Comparison of ENCODE assay signal across 1 cellular context in genomic region chr22:36481393-36482168, GRCh38.
TF ChIP-seq lines count a peak whose summit lies in the region.

A gene with protein sequence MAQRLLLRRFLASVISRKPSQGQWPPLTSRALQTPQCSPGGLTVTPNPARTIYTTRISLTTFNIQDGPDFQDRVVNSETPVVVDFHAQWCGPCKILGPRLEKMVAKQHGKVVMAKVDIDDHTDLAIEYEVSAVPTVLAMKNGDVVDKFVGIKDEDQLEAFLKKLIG (minus strand): TSS chr22:36481640. CDS start chr22:36480837, 803 bp downstream.

TF ChIP-seq in K562, 482 proteins besides CTCF, POLR2A, EP300 and RAD21 (continued from another document and continues in another):
- TF ChIP-seq, protein P1, sequence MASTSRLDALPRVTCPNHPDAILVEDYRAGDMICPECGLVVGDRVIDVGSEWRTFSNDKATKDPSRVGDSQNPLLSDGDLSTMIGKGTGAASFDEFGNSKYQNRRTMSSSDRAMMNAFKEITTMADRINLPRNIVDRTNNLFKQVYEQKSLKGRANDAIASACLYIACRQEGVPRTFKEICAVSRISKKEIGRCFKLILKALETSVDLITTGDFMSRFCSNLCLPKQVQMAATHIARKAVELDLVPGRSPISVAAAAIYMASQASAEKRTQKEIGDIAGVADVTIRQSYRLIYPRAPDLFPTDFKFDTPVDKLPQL (IDR thresholded peaks at IDR 0.05; ENCODE audit: extremely low read depth, insufficient read length): no peak
- TF ChIP-seq, protein P2, sequence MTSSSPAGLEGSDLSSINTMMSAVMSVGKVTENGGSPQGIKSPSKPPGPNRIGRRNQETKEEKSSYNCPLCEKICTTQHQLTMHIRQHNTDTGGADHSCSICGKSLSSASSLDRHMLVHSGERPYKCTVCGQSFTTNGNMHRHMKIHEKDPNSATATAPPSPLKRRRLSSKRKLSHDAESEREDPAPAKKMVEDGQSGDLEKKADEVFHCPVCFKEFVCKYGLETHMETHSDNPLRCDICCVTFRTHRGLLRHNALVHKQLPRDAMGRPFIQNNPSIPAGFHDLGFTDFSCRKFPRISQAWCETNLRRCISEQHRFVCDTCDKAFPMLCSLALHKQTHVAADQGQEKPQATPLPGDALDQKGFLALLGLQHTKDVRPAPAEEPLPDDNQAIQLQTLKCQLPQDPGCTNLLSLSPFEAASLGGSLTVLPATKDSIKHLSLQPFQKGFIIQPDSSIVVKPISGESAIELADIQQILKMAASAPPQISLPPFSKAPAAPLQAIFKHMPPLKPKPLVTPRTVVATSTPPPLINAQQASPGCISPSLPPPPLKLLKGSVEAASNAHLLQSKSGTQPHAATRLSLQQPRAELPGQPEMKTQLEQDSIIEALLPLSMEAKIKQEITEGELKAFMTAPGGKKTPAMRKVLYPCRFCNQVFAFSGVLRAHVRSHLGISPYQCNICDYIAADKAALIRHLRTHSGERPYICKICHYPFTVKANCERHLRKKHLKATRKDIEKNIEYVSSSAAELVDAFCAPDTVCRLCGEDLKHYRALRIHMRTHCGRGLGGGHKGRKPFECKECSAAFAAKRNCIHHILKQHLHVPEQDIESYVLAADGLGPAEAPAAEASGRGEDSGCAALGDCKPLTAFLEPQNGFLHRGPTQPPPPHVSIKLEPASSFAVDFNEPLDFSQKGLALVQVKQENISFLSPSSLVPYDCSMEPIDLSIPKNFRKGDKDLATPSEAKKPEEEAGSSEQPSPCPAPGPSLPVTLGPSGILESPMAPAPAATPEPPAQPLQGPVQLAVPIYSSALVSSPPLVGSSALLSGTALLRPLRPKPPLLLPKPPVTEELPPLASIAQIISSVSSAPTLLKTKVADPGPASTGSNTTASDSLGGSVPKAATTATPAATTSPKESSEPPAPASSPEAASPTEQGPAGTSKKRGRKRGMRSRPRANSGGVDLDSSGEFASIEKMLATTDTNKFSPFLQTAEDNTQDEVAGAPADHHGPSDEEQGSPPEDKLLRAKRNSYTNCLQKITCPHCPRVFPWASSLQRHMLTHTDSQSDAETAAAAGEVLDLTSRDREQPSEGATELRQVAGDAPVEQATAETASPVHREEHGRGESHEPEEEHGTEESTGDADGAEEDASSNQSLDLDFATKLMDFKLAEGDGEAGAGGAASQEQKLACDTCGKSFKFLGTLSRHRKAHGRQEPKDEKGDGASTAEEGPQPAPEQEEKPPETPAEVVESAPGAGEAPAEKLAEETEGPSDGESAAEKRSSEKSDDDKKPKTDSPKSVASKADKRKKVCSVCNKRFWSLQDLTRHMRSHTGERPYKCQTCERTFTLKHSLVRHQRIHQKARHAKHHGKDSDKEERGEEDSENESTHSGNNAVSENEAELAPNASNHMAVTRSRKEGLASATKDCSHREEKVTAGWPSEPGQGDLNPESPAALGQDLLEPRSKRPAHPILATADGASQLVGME (CRISPR knock-in tag; IDR thresholded peaks at IDR 0.05): no peak
- TF ChIP-seq ZSCAN29 (IDR thresholded peaks at IDR 0.05) (no peak), CHCHD3 (CRISPR knock-in tag; IDR thresholded peaks at IDR 0.05) (0 out of 2 replicates have a peak, but pooled peaks have one; percentile 6), ETV5 (CRISPR knock-in tag; IDR thresholded peaks at IDR 0.05; ENCODE audit: low read depth) (no peak; the same call in 1 of the 2 replicates), XRCC4 (IDR thresholded peaks at IDR 0.05; ENCODE audit: extremely low read depth, insufficient read depth, insufficient read length) (no peak), SIRT6 (IDR thresholded peaks at IDR 0.05; ENCODE audit: low read depth, low read length) (no peak), ZNF644 (tag; IDR thresholded peaks at IDR 0.05; ENCODE audit: low read depth) (peak; percentile 68; the same call in 1 of the 2 replicates), ZFPM2 (CRISPR knock-in tag; IDR thresholded peaks at IDR 0.05) (no peak), NFIC (IDR thresholded peaks at IDR 0.05) (no peak; the same call in none of the 2 replicates), HLTF (IDR thresholded peaks at IDR 0.05) (no peak), STAG1 (CRISPR knock-in tag; IDR thresholded peaks at IDR 0.05; ENCODE audit: borderline replicate concordance) (no peak), HEY1 (CRISPR knock-in tag; IDR thresholded peaks at IDR 0.05; ENCODE audit: borderline replicate concordance) (no peak), SP1 (CRISPR knock-in tag; IDR thresholded peaks at IDR 0.05) (peak; percentile 61), FIP1L1 (IDR thresholded peaks at IDR 0.05; ENCODE audit: low read depth, low read length, poor library complexity, severe bottlenecking) (peak; percentile 88), GMEB1 (CRISPR knock-in tag; IDR thresholded peaks at IDR 0.05) (no peak), LCOR (CRISPR knock-in tag; IDR thresholded peaks at IDR 0.05) (no peak), DMBX1 (CRISPR knock-in tag; IDR thresholded peaks at IDR 0.05; ENCODE audit: borderline replicate concordance) (no peak), DNMT1 (IDR thresholded peaks at IDR 0.05) (no peak), NCOA2 (IDR thresholded peaks at IDR 0.05; ENCODE audit: partially characterized antibody in 2 of 2) (no peak), TCF3 (CRISPR knock-in tag; IDR thresholded peaks at IDR 0.05) (no peak), ZNF79 (CRISPR knock-in tag; IDR thresholded peaks at IDR 0.05; ENCODE audit: low read depth) (no peak), ETV6 (IDR thresholded peaks at IDR 0.05; ENCODE audit: borderline replicate concordance in 1 of 2, low read depth in 2 of 2, low read length in 1 of 2) (peak in 1 of 2 experiments; percentile 19; a peak in 1 of 4 replicates), ETV6 (CRISPR knock-in tag; IDR thresholded peaks at IDR 0.05; ENCODE audit: borderline replicate concordance) (no peak), NFRKB (IDR thresholded peaks at IDR 0.05; ENCODE audit: low read depth) (peak; percentile 46), ZNF431 (CRISPR knock-in tag; IDR thresholded peaks at IDR 0.05) (no peak), ZNF274 (IDR thresholded peaks at IDR 0.05; ENCODE audit: borderline replicate concordance, low read depth, low read length) (no peak), ZNF77 (CRISPR knock-in tag; IDR thresholded peaks at IDR 0.05) (no peak), SMARCB1 (IDR thresholded peaks at IDR 0.05; ENCODE audit: insufficient read length, low read depth) (no peak), ATF7 (IDR thresholded peaks at IDR 0.05) (peak; percentile 91), ZNF217 (CRISPR knock-in tag; IDR thresholded peaks at IDR 0.05) (no peak), ARID1B (IDR thresholded peaks at IDR 0.05) (no peak; the same call in 1 of the 2 replicates), ZNF184 (CRISPR knock-in tag; IDR thresholded peaks at IDR 0.05) (no peak), ZNF224 (CRISPR knock-in tag; IDR thresholded peaks at IDR 0.05) (no peak), HNRNPL (IDR thresholded peaks at IDR 0.05; ENCODE audit: low read depth, low read length) (no peak), PHF20 (IDR thresholded peaks at IDR 0.05; ENCODE audit: partially characterized antibody) (peak; percentile 89), SMAD1 (IDR thresholded peaks at IDR 0.05; ENCODE audit: low read depth, low read length, partially characterized antibody) (peak; percentile 53), SIN3A (IDR thresholded peaks at IDR 0.05; ENCODE audit: borderline replicate concordance in 2 of 2, control insufficient read depth in 1 of 2, low read depth in 2 of 2, low read length in 2 of 2) (peak; percentile 21 to 30; a peak in 1 of 4 replicates), THRA (IDR thresholded peaks at IDR 0.05) (no peak), CREB1 (IDR thresholded peaks at IDR 0.05) (peak; percentile 93), CREB1 (CRISPR knock-in tag; IDR thresholded peaks at IDR 0.05) (peak; percentile 95), NR0B1 (IDR thresholded peaks at IDR 0.05; ENCODE audit: partially characterized antibody) (no peak), MBD2 (IDR thresholded peaks at IDR 0.05; ENCODE audit: borderline replicate concordance, low read depth) (peak; percentile 10; the same call in 1 of the 2 replicates), EHMT2 (IDR thresholded peaks at IDR 0.05) (no peak), TCF7 (IDR thresholded peaks at IDR 0.05; ENCODE audit: borderline replicate concordance) (no peak), SMARCA4 (IDR thresholded peaks at IDR 0.05) (no peak), SRF (CRISPR knock-in tag; IDR thresholded peaks at IDR 0.05) (peak in 1 of 2 experiments; percentile 65; a peak in 1 of 4 replicates), NEUROD1 (IDR thresholded peaks at IDR 0.05; ENCODE audit: borderline replicate concordance, low read depth, low read length, partially characterized antibody) (no peak)
- TF ChIP-seq, protein P3, sequence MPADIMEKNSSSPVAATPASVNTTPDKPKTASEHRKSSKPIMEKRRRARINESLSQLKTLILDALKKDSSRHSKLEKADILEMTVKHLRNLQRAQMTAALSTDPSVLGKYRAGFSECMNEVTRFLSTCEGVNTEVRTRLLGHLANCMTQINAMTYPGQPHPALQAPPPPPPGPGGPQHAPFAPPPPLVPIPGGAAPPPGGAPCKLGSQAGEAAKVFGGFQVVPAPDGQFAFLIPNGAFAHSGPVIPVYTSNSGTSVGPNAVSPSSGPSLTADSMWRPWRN (IDR thresholded peaks at IDR 0.05; ENCODE audit: low read depth): no peak
- TF ChIP-seq, protein P4, sequence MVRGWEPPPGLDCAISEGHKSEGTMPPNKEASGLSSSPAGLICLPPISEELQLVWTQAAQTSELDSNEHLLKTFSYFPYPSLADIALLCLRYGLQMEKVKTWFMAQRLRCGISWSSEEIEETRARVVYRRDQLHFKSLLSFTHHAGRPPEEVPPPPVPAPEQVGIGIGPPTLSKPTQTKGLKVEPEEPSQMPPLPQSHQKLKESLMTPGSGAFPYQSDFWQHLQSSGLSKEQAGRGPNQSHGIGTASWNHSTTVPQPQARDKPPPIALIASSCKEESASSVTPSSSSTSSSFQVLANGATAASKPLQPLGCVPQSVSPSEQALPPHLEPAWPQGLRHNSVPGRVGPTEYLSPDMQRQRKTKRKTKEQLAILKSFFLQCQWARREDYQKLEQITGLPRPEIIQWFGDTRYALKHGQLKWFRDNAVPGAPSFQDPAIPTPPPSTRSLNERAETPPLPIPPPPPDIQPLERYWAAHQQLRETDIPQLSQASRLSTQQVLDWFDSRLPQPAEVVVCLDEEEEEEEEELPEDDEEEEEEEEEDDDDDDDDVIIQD (CRISPR knock-in tag; IDR thresholded peaks at IDR 0.05): no peak
- TF ChIP-seq, protein P5, sequence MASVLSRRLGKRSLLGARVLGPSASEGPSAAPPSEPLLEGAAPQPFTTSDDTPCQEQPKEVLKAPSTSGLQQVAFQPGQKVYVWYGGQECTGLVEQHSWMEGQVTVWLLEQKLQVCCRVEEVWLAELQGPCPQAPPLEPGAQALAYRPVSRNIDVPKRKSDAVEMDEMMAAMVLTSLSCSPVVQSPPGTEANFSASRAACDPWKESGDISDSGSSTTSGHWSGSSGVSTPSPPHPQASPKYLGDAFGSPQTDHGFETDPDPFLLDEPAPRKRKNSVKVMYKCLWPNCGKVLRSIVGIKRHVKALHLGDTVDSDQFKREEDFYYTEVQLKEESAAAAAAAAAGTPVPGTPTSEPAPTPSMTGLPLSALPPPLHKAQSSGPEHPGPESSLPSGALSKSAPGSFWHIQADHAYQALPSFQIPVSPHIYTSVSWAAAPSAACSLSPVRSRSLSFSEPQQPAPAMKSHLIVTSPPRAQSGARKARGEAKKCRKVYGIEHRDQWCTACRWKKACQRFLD (CRISPR knock-in tag; IDR thresholded peaks at IDR 0.05): no peak
